Comparison of ENCODE assay signal across 8 cellular contexts in the genomic region with DNA sequence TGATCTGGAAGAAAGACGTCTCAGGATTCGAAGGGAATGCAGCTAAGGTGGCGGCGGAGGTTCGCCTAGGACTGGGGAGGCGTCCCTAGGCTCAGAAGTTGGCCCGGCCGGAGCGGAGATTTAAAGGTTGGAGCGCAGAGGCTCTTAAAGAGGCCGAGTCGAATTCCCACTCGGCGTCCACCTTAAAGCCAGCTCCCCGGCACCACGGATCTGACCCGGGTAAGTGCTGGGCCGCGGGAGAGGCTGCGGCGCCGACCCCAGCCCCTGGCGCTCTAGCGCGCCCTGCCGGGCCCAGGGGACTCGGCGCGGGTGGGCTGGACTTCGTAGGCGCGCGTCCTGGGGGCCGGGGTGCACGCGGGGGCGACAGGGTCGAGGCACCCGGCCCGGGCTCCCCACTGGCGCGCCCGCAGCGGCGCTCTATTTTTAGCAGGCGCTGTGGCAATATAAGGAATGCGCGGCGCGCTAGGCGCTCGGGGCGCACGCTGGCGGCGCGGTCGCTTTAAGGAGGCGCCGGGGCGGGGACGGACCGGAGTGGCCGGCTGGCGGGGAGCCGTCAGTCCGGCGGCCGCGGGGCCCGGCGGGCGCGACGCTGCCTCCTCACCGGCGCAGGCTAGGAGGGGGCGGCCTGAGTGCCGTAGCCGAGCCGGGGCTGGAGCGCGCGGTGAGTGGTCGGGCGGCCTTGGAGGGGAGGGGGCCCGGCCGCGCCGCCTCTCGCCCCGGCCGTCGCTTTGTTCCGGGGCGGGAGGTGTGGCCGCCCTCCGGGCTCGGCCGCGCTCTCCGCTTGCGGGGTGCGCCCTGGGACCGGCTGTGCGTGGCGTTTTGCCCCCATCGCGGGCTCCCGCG. TPM values are rescaled to one million over a fixed set of nuclear protein-coding genes. Genes with fewer than 3 reads are reported as not detected.
A peak's percentile ranks its signal among the peaks of the same experiment; 100 is the strongest.
DNase-seq lines count a peak whose midpoint lies in the region; ATAC-seq and TF ChIP-seq lines count a peak whose summit lies in the region.

A gene (plus strand): TSS at position 473 of the 843 bp plus-strand sequence. CDS start 24,305 bp downstream, outside the sequence.

- peak within 1 kb of the TSS; percentile 80 for H3K9ac ChIP-seq in neural cell (ENCODE audit: low read length)

- H3K4me2 ChIP-seq in neural cell (ENCODE audit: low read length) = peak within 1 kb of the TSS; percentile 54

- peaks cover 8% of the 10 kb centered on the region for H3K4me1 ChIP-seq in HAP-1
- no peaks in the 10 kb centered on the region for H3K4me1 ChIP-seq in uterus

- H3K79me2 ChIP-seq in neural cell (replicated peaks; ENCODE audit: insufficient read depth, low read length) = no peaks in the 10 kb centered on the region

- peaks cover 34% of the 10 kb centered on the region for H3K27me3 Mint-ChIP-seq in activated naive CD8-positive, alpha-beta T cell treated with anti-CD3 and anti-CD28 coated beads, Interleukin-2, amount 50 U/mL, for 24 hours
- peaks cover 15% of the 10 kb centered on the region for H3K27me3 Mint-ChIP-seq in glutamatergic neuron (ENCODE audit: unreplicated experiment)

- peak; percentile 32 for TF ChIP-seq EP300 in neural cell (conservative IDR thresholded peaks at IDR 0.05; ENCODE audit: poor library complexity, severe bottlenecking)

- H4K20me1 ChIP-seq in neural cell (ENCODE audit: insufficient read depth) = no peaks in the 10 kb centered on the region

- H3K27ac Mint-ChIP-seq in activated naive CD8-positive, alpha-beta T cell treated with anti-CD3 and anti-CD28 coated beads, Interleukin-2, amount 50 U/mL, for 24 hours = peak within 1 kb of the TSS; percentile 18
- H3K27ac Mint-ChIP-seq in glutamatergic neuron (ENCODE audit: unreplicated experiment) = peak within 1 kb of the TSS; percentile 91

- peak; percentile 70 for DNase-seq in Ammon's horn (ENCODE audit: low spot score)
- DNase-seq in HAP-1 (ENCODE audit: low spot score in 2 of 2) = peak; percentile 53 to 73
- peak; percentile 27 for DNase-seq in NCI-H774 (lab: John Stamatoyannopoulos, UW)
- peak; percentile 34 for DNase-seq in activated naive CD8-positive, alpha-beta T cell treated with anti-CD3 and anti-CD28 coated beads, Interleukin-2, amount 50 U/mL, for 24 hours
- DNase-seq in glutamatergic neuron = peak; percentile 78
- peak; percentile 76 to 79 for DNase-seq in uterus
- no peak for DNase-seq in NCI-H1436 (lab: John Stamatoyannopoulos, UW)

- intact Hi-C loops in uterus (cut with DNase I; ENCODE audit: low total_unique reads) = no loop called here

- peak; percentile 65 for TF ChIP-seq RAD21 in neural cell (conservative IDR thresholded peaks at IDR 0.05)

- peak; percentile 50 for ATAC-seq in activated naive CD8-positive, alpha-beta T cell treated with anti-CD3 and anti-CD28 coated beads, Interleukin-2, amount 50 U/mL, for 24 hours

- H2AFZ ChIP-seq in neural cell (ENCODE audit: low read depth, low read length) = peak within 1 kb of the TSS; percentile 63

- H3K9me3 ChIP-seq in HAP-1 = no peaks in the 10 kb centered on the region
- H3K9me3 ChIP-seq in neural cell (ENCODE audit: low read length) = no peaks in the 10 kb centered on the region
- H3K9me3 ChIP-seq in uterus = no peaks in the 10 kb centered on the region

- peak; percentile 16 for TF ChIP-seq CTCF in glutamatergic neuron (IDR thresholded peaks at IDR 0.05; ENCODE audit: partially characterized antibody, unreplicated experiment)
- peak; percentile 78 for TF ChIP-seq CTCF in neural cell (IDR thresholded peaks at IDR 0.05; ENCODE audit: poor library complexity, severe bottlenecking)
- TF ChIP-seq CTCF in uterus (IDR thresholded peaks at IDR 0.05) = peak in 3 of 4 experiments; percentile 35 to 56 (median 43)

- H3K36me3 Mint-ChIP-seq in activated naive CD8-positive, alpha-beta T cell treated with anti-CD3 and anti-CD28 coated beads, Interleukin-2, amount 50 U/mL, for 24 hours (ENCODE audit: low read depth) = peaks cover 2% of the 10 kb centered on the region
- H3K36me3 Mint-ChIP-seq in glutamatergic neuron (ENCODE audit: unreplicated experiment) = no peaks in the 10 kb centered on the region

- H3K27ac ChIP-seq in neural cell (ENCODE audit: low read length) (peak within 1 kb of the TSS; percentile 51), uterus (peak within 1 kb of the TSS; percentile 97)

- H3K4me3 ChIP-seq in HAP-1 (peak within 1 kb of the TSS; percentile 44), neural cell (ENCODE audit: low read length) (peak within 1 kb of the TSS; percentile 74), uterus (peak within 1 kb of the TSS; percentile 72 to 77)

- peaks cover 8% of the 10 kb centered on the region for H3K4me1 Mint-ChIP-seq in activated naive CD8-positive, alpha-beta T cell treated with anti-CD3 and anti-CD28 coated beads, Interleukin-2, amount 50 U/mL, for 24 hours
- peaks cover 3% of the 10 kb centered on the region for H3K4me1 Mint-ChIP-seq in glutamatergic neuron (ENCODE audit: low read depth, unreplicated experiment)

- in situ Hi-C loops in HAP-1 (cut with MboI; ENCODE audit: low sequenced_read_pairs) = no loop called here

- H3K9me3 Mint-ChIP-seq in activated naive CD8-positive, alpha-beta T cell treated with anti-CD3 and anti-CD28 coated beads, Interleukin-2, amount 50 U/mL, for 24 hours = peaks cover 4% of the 10 kb centered on the region
- peaks cover 8% of the 10 kb centered on the region for H3K9me3 Mint-ChIP-seq in glutamatergic neuron (ENCODE audit: unreplicated experiment)

- H3F3A ChIP-seq in neural cell (ENCODE audit: insufficient read depth, low read length, poor library complexity, severe bottlenecking) = no peaks in the 10 kb centered on the region

- no peaks in the 10 kb centered on the region for H3K9me2 ChIP-seq in neural cell (ENCODE audit: insufficient read depth, low read length)

- no peaks in the 10 kb centered on the region for H3K36me3 ChIP-seq in HAP-1 (replicated peaks)
- H3K36me3 ChIP-seq in neural cell (ENCODE audit: insufficient read depth, low read length) = no peaks in the 10 kb centered on the region
- H3K36me3 ChIP-seq in uterus = no peaks in the 10 kb centered on the region

- TF ChIP-seq POLR2A in uterus (IDR thresholded peaks at IDR 0.05) = peak in 1 of 2 donors; percentile 80

- H3K27me3 ChIP-seq in HAP-1 (ENCODE audit: low read depth) (no peaks in the 10 kb centered on the region), neural cell (ENCODE audit: insufficient read depth, low read depth, low read length) (no peaks in the 10 kb centered on the region), uterus (no peaks in the 10 kb centered on the region)

- H3K4me3 Mint-ChIP-seq in activated naive CD8-positive, alpha-beta T cell treated with anti-CD3 and anti-CD28 coated beads, Interleukin-2, amount 50 U/mL, for 24 hours = peak within 1 kb of the TSS; percentile 83
- H3K4me3 Mint-ChIP-seq in glutamatergic neuron (ENCODE audit: unreplicated experiment) = peak within 1 kb of the TSS; percentile 93

TF ChIP-seq in neural cell, 6 proteins besides CTCF, POLR2A, EP300 and RAD21:
- TF ChIP-seq SMC3 (conservative IDR thresholded peaks at IDR 0.05; ENCODE audit: poor library complexity) (peak; percentile 62), EZH2 (IDR thresholded peaks at IDR 0.05; ENCODE audit: borderline replicate concordance, insufficient read depth, low read length, poor library complexity, severe bottlenecking) (no peak), MXI1 (conservative IDR thresholded peaks at IDR 0.05; ENCODE audit: poor library complexity, severe bottlenecking) (peak; percentile 67), POLR2AphosphoS5 (IDR thresholded peaks at IDR 0.05) (peak; percentile 7), TAF1 (IDR thresholded peaks at IDR 0.05; ENCODE audit: low read depth) (no peak)
- TF ChIP-seq, protein P1, sequence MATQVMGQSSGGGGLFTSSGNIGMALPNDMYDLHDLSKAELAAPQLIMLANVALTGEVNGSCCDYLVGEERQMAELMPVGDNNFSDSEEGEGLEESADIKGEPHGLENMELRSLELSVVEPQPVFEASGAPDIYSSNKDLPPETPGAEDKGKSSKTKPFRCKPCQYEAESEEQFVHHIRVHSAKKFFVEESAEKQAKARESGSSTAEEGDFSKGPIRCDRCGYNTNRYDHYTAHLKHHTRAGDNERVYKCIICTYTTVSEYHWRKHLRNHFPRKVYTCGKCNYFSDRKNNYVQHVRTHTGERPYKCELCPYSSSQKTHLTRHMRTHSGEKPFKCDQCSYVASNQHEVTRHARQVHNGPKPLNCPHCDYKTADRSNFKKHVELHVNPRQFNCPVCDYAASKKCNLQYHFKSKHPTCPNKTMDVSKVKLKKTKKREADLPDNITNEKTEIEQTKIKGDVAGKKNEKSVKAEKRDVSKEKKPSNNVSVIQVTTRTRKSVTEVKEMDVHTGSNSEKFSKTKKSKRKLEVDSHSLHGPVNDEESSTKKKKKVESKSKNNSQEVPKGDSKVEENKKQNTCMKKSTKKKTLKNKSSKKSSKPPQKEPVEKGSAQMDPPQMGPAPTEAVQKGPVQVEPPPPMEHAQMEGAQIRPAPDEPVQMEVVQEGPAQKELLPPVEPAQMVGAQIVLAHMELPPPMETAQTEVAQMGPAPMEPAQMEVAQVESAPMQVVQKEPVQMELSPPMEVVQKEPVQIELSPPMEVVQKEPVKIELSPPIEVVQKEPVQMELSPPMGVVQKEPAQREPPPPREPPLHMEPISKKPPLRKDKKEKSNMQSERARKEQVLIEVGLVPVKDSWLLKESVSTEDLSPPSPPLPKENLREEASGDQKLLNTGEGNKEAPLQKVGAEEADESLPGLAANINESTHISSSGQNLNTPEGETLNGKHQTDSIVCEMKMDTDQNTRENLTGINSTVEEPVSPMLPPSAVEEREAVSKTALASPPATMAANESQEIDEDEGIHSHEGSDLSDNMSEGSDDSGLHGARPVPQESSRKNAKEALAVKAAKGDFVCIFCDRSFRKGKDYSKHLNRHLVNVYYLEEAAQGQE (IDR thresholded peaks at IDR 0.05; ENCODE audit: borderline replicate concordance) = peak; percentile 17

RNA-seq across cellular contexts. Expression of the gene that starts here (rescaled TPM):
- total RNA-seq in glutamatergic neuron (ENCODE audit: unreplicated experiment) (41.5 TPM), uterus (10 to 100 TPM; 13.8 to 83.0 (median 46.8) TPM)
- polyA plus RNA-seq in neural cell = 52.8 and 65.7 TPM in 2 replicates
- polyA minus RNA-seq in neural cell = 65.6 and 85.0 TPM in 2 replicates

Comparison
In these comparisons a context has a peak if more than half of its experiments do, and no peak if none do; other contexts are left out.
1. CTCF ChIP-seq: peak in every context shown above with its lines; median percentile 78 in neural cell; 43 in uterus; 16 in glutamatergic neuron.